In genomic region chr16:2584742-2585650, GRCh38 we compare ENCODE assay signal across 18 cellular contexts. TPM values are rescaled to one million over a fixed set of nuclear protein-coding genes. Genes with fewer than 3 reads are reported as not detected.
DNase-seq lines count a peak whose midpoint lies in the region; ATAC-seq and TF ChIP-seq lines count a peak whose summit lies in the region.
"Had no signal": no experiment of that assay in that cellular context is flagged by ENCODE, and none has a peak within 500 bp of the region (broad histone marks: within the 10 kb centered on the region; RNA-seq: fewer than 3 reads in every experiment).

No MANE protein-coding gene starts in this region.

- H3K4me3 ChIP-seq in right atrium auricular region (no peak overlapping the region), coronary artery (no peak overlapping the region), aorta (ENCODE audit: low read length in 2 of 2) (no peak overlapping the region)
- H3K4me3 ChIP-seq: cardiac muscle cell, GM23248 had no signal

- intact Hi-C loops in Right ventricle myocardium superior (cut with DNase I) = no loop called here
- intact Hi-C loops in aorta (cut with DNase I) = no loop called here

- peak; percentile 69 for DNase-seq in Right ventricle myocardium superior
- DNase-seq in right atrium auricular region (ENCODE audit: low spot score) = no peak
- DNase-seq in coronary artery (ENCODE audit: low spot score) = peak; percentile 60
- peak; percentile 27 for DNase-seq in mucosa of gallbladder (ENCODE audit: low spot score)
- peak; percentile 46 to 65 for DNase-seq in aorta
- no peak for DNase-seq in HPDE6-E6E7 (ENCODE audit: extremely low spot score)
- DNase-seq in effector CD8-positive, alpha-beta T cell (lab: John Stamatoyannopoulos, UW) = no peak
- no peak for DNase-seq in HFFc6
- DNase-seq: ACHN; activated CD4-positive, alpha-beta T cell treated with anti-CD3 and anti-CD28 coated beads for 4 hours; activated gamma-delta T cell; DMS79; GM23248; NCI-H1436 treated with DMSO at 0.1 percent for 48 hours; OCI-M1; stimulated activated CD4-positive, alpha-beta T cell treated with anti-CD3 and anti-CD28 coated beads, Interleukin-15, amount 100 ng/mL, for 24 hours had no signal

- H3K4me1 ChIP-seq in right atrium auricular region = peaks cover 0 to 16% of the 10 kb centered on the region in 2 donors
- no peaks in the 10 kb centered on the region for H3K4me1 ChIP-seq in aorta (ENCODE audit: control insufficient read depth in 1 of 2, insufficient read depth in 2 of 2, low read length in 2 of 2)

- H3K9me3 ChIP-seq in right atrium auricular region = no peaks in the 10 kb centered on the region
- H3K9me3 ChIP-seq in aorta (ENCODE audit: control insufficient read depth, low read length) = no peaks in the 10 kb centered on the region

- H3K27me3 ChIP-seq in right atrium auricular region (no peaks in the 10 kb centered on the region), aorta (ENCODE audit: control insufficient read depth in 1 of 2, insufficient read depth in 2 of 2, low read length in 1 of 2) (no peaks in the 10 kb centered on the region)
- H3K27me3 ChIP-seq: cardiac muscle cell had no signal

- TF ChIP-seq CTCF in right atrium auricular region (IDR thresholded peaks at IDR 0.05) = no peak
- TF ChIP-seq CTCF in coronary artery (IDR thresholded peaks at IDR 0.05) = no peak
- TF ChIP-seq CTCF in HFFc6 (IDR thresholded peaks at IDR 0.05) = no peak

- ATAC-seq in Right ventricle myocardium superior (ENCODE audit: poor library complexity) = peak; percentile 86
- ATAC-seq in aorta (ENCODE audit: low FRiP score) = no peak
- ATAC-seq: HepG2 had no signal

- no peaks in the 10 kb centered on the region for H3K4me1 Mint-ChIP-seq in HFFc6 (ENCODE audit: low read depth)

- 81 to 83% methylated on average over 21 to 23 of the region's 23 CpGs for WGBS in aorta, 2 donors

- H3K27me3 Mint-ChIP-seq in HFFc6 (ENCODE audit: insufficient read depth) = no peaks in the 10 kb centered on the region; the same call in none of the 2 replicates

- H3K36me3 ChIP-seq in right atrium auricular region = peaks cover 31% of the 10 kb centered on the region
- H3K36me3 ChIP-seq in aorta (ENCODE audit: control insufficient read depth in 1 of 2, insufficient read depth in 2 of 2, low read length in 1 of 2) = peaks cover 0 to 4% of the 10 kb centered on the region in 2 donors

- no peak overlapping the region for H3K27ac ChIP-seq in right atrium auricular region
- H3K27ac ChIP-seq in coronary artery = no peak overlapping the region
- no peak overlapping the region for H3K27ac ChIP-seq in aorta (ENCODE audit: low read depth in 1 of 2, low read length in 2 of 2)
- H3K27ac ChIP-seq: cardiac muscle cell, GM23248 had no signal

- no peaks in the 10 kb centered on the region for H3K9me3 Mint-ChIP-seq in HFFc6

- H3K36me3 Mint-ChIP-seq in HFFc6 (ENCODE audit: low read depth) = peaks cover 11% of the 10 kb centered on the region

- H3K4me3 Mint-ChIP-seq in HFFc6 = no peak overlapping the region

- H3K27ac Mint-ChIP-seq in HFFc6 = no peak overlapping the region

RNA-seq across cellular contexts. Expression of gene PDPK1, which starts 47.2 kb away (rescaled TPM):
- total RNA-seq in Right ventricle myocardium superior (38.5 TPM), right atrium auricular region (10 to 100 TPM; 25.0 to 29.5 TPM), mucosa of gallbladder (72.0 TPM), aorta (10 to 100 TPM; 43.0 to 46.4 TPM)
- 10 to 100 TPM; 12.7 to 17.9 TPM for polyA plus RNA-seq in aorta
- total RNA-seq in HFFc6 (2021; fragmentation: NEBNext Ultra II Directional; extraction: Animal tissue kit (Norgen Biotek cat#: 25700)) = 10 to 100 TPM; 34.2 to 43.8 (median 37.0) TPM

RNA-seq across cellular contexts. Expression of gene CEMP1, which starts 53.8 kb away (rescaled TPM):
- total RNA-seq in Right ventricle myocardium superior (not detected), right atrium auricular region (1 to 10 TPM in 1 of 2 donors, not detected in 1; 1.5 TPM), mucosa of gallbladder (1.8 TPM), aorta (not detected)
- 1 to 10 TPM in 1 of 2 donors, under 1 TPM in 1; 0.38 to 1.2 TPM for polyA plus RNA-seq in aorta
- not detected for total RNA-seq in HFFc6 (2021; fragmentation: NEBNext Ultra II Directional; extraction: Animal tissue kit (Norgen Biotek cat#: 25700))
- total RNA-seq: GM23248, HepG2 had no signal
- polyA plus RNA-seq: HepG2 had no signal

Comparison
In these comparisons a context has a peak if more than half of its experiments do, and no peak if none do; other contexts are left out.
1. DNase-seq: peak in Right ventricle myocardium superior (single experiment), coronary artery (single experiment), mucosa of gallbladder (single experiment) and aorta (2 of 2); none in right atrium auricular region (single experiment), HPDE6-E6E7 (single experiment), effector CD8-positive, alpha-beta T cell (single experiment) and HFFc6 (single experiment).